In genomic region chr1:172287207-172287606, GRCh38 we compare ENCODE assay signal across 12 cellular contexts.
DNase-seq lines count a peak whose midpoint lies in the region; ATAC-seq, FAIRE-seq and TF ChIP-seq lines count a peak whose summit lies in the region.
"Had no signal": no experiment of that assay in that cellular context is flagged by ENCODE, and none has a peak within 500 bp of the region (broad histone marks: within the 10 kb centered on the region; RNA-seq: fewer than 3 reads in every experiment).

No MANE protein-coding gene starts in this region.

- H3K27me3 ChIP-seq in body of pancreas (no peaks in the 10 kb centered on the region), right cardiac atrium (ENCODE audit: control insufficient read depth, insufficient read depth) (no peaks in the 10 kb centered on the region), spleen (replicated peaks in 1 of 7) (no peaks in the 10 kb centered on the region)

- H3K9me3 ChIP-seq in body of pancreas (no peaks in the 10 kb centered on the region), right cardiac atrium (ENCODE audit: control insufficient read depth, low read length) (no peaks in the 10 kb centered on the region), spleen (no peaks in the 10 kb centered on the region)

- H3K4me3 Mint-ChIP-seq in CD14-positive monocyte: no peak overlapping the region

- H3K4me3 ChIP-seq in body of pancreas (no peak overlapping the region), right cardiac atrium (ENCODE audit: low read length) (no peak overlapping the region), spleen (no peak overlapping the region)

- no peaks in the 10 kb centered on the region for H3K36me3 ChIP-seq in body of pancreas (replicated peaks in 1 of 2; ENCODE audit: insufficient read depth in 1 of 2, low read depth in 2 of 2)
- no peaks in the 10 kb centered on the region for H3K36me3 ChIP-seq in spleen

- peak overlapping the region in 3 of 4 donors; percentile 16 to 72 (median 68) for H3K27ac ChIP-seq in body of pancreas
- H3K27ac ChIP-seq in right cardiac atrium (ENCODE audit: low read length): no peak overlapping the region
- peak overlapping the region in 5 of 8 donors; percentile 10 to 48 (median 30) for H3K27ac ChIP-seq in spleen

- intact Hi-C loops in body of pancreas (cut with DNase I): no loop called here
- intact Hi-C loops in right cardiac atrium (cut with DNase I): no loop called here
- intact Hi-C loops in spleen (cut with DNase I; ENCODE audit: low total_unique reads): no loop called here
- intact Hi-C loops in CD14-positive monocyte (cut with micrococcal nuclease): no loop called here

- H3K4me1 ChIP-seq in body of pancreas (peaks cover 20% of the 10 kb centered on the region), right cardiac atrium (ENCODE audit: control insufficient read depth, insufficient read depth, low read length) (peaks cover 7% of the 10 kb centered on the region), spleen (peaks cover 0 to 14% (median 5%) of the 10 kb centered on the region in 6 donors)

- H3K36me3 Mint-ChIP-seq in CD14-positive monocyte: no peaks in the 10 kb centered on the region

- DNase-seq in HTR-8/SVneo (ENCODE audit: insufficient read length, low spot score): peak; percentile 10
- peak; percentile 73 to 86 (median 81) for DNase-seq in body of pancreas
- peak; percentile 78 to 89 (median 82) for DNase-seq in right cardiac atrium
- peak; percentile 74 for DNase-seq in spleen
- no peak for DNase-seq in SIG-M5 (lab: John Stamatoyannopoulos, UW)
- no peak for DNase-seq in activated CD4-positive, alpha-beta T cell treated with anti-CD3 and anti-CD28 coated beads for 48 hours
- DNase-seq in NCI-H69 (lab: John Stamatoyannopoulos, UW): no peak
- DNase-seq in CD14-positive monocyte (ENCODE audit: low spot score): no peak
- DNase-seq: activated CD4-positive, alpha-beta T cell treated with anti-CD3 and anti-CD28 coated beads for 1 hour; amniotic stem cell; DND-41; Karpas-422 had no signal

- H3K9me3 Mint-ChIP-seq in CD14-positive monocyte: peaks cover 0 to 3% (median 0%) of the 10 kb centered on the region in 7 donors

- no peak for FAIRE-seq in HTR-8/SVneo (lab: Jason Lieb, UNC)

- ATAC-seq in body of pancreas (peak; percentile 88), right cardiac atrium (peak; percentile 88 to 91)

- no peaks in the 10 kb centered on the region for H3K27me3 Mint-ChIP-seq in CD14-positive monocyte (ENCODE audit: low read depth in 3 of 3)

- H3K4me1 Mint-ChIP-seq in CD14-positive monocyte: peaks cover 12% of the 10 kb centered on the region

- TF ChIP-seq CTCF in body of pancreas (IDR thresholded peaks at IDR 0.05) (no peak), spleen (IDR thresholded peaks at IDR 0.05 in 8 of 11, conservative IDR thresholded peaks at IDR 0.05 in 3 of 11) (no peak), CD14-positive monocyte (IDR thresholded peaks at IDR 0.05) (no peak)

- H3K27ac Mint-ChIP-seq in CD14-positive monocyte: no peak overlapping the region

- TF ChIP-seq POLR2A in body of pancreas (IDR thresholded peaks at IDR 0.05) (no peak), spleen (IDR thresholded peaks at IDR 0.05) (no peak)

Comparison
In these comparisons a context has a peak if more than half of its experiments do, and no peak if none do; other contexts are left out.
1. DNase-seq: peak in HTR-8/SVneo (single experiment), body of pancreas (4 of 4), right cardiac atrium (3 of 3) and spleen (single experiment); none in SIG-M5 (single experiment), activated CD4-positive, alpha-beta T cell treated with anti-CD3 and anti-CD28 coated beads for 48 hours (single experiment), NCI-H69 (single experiment) and CD14-positive monocyte (single experiment).